Comparison of ENCODE assay signal across 11 cellular contexts in genomic region chr17:78889525-78889924, GRCh38. TPM values are rescaled to one million over a fixed set of nuclear protein-coding genes. Genes with fewer than 3 reads are reported as not detected.
A peak's percentile ranks its signal among the peaks of the same experiment; 100 is the strongest.
DNase-seq lines count a peak whose midpoint lies in the region; ATAC-seq, FAIRE-seq and TF ChIP-seq lines count a peak whose summit lies in the region.
"Had no signal": no experiment of that assay in that cellular context is flagged by ENCODE, and none has a peak within 500 bp of the region (broad histone marks: within the 10 kb centered on the region; RNA-seq: fewer than 3 reads in every experiment).

No MANE protein-coding gene starts in this region.

- H3K4me3 ChIP-seq in BE2C (ENCODE audit: low read depth, low read length): no peak overlapping the region
- H3K4me3 ChIP-seq: pancreas had no signal

- FAIRE-seq in GM12892 (lab: Jason Lieb, UNC): peak; percentile 73
- FAIRE-seq: frontal cortex, H54, pancreas had no signal

- peak overlapping the region; percentile 58 for H3K27ac Mint-ChIP-seq in activated T-helper 17 cell treated with anti-CD3 and anti-CD28 coated beads, Interleukin-2, amount 50 U/mL, for 72 hours
- H3K27ac Mint-ChIP-seq in osteocyte (ENCODE audit: unreplicated experiment): peak overlapping the region; percentile 15

- no peaks in the 10 kb centered on the region for H3K9me3 Mint-ChIP-seq in activated T-helper 17 cell treated with anti-CD3 and anti-CD28 coated beads, Interleukin-2, amount 50 U/mL, for 72 hours
- no peaks in the 10 kb centered on the region for H3K9me3 Mint-ChIP-seq in osteocyte (ENCODE audit: unreplicated experiment)

- DNase-seq in GM12892 (ENCODE audit: insufficient read length) (no peak), osteocyte (ENCODE audit: extremely low spot score, unreplicated experiment) (no peak), foreskin melanocyte (no peak), BE2C (no peak)
- DNase-seq in central memory CD4-positive, alpha-beta T cell: no peak
- DNase-seq in activated effector memory CD4-positive, alpha-beta T cell treated with anti-CD3 and anti-CD28 coated beads, Interleukin-2, amount 50 U/mL, for 16 hours: no peak
- DNase-seq: pancreas had no signal

- peak overlapping the region; percentile 45 for H3K4me3 Mint-ChIP-seq in activated T-helper 17 cell treated with anti-CD3 and anti-CD28 coated beads, Interleukin-2, amount 50 U/mL, for 72 hours
- no peak overlapping the region for H3K4me3 Mint-ChIP-seq in osteocyte (ENCODE audit: unreplicated experiment)

- ATAC-seq in HG03354 (IDR thresholded peaks at IDR 0.05; ENCODE audit: poor library complexity, severe bottlenecking, unreplicated experiment): peak; percentile 59
- peak; percentile 76 for ATAC-seq in activated T-helper 17 cell treated with anti-CD3 and anti-CD28 coated beads, Interleukin-2, amount 50 U/mL, for 72 hours (replicated peaks)

- TF ChIP-seq CTCF in osteocyte (IDR thresholded peaks at IDR 0.05): no peak
- no peak for TF ChIP-seq CTCF in BE2C (IDR thresholded peaks at IDR 0.05; ENCODE audit: low read depth, low read length)

- peaks cover 9% of the 10 kb centered on the region for H3K4me1 Mint-ChIP-seq in activated T-helper 17 cell treated with anti-CD3 and anti-CD28 coated beads, Interleukin-2, amount 50 U/mL, for 72 hours
- H3K4me1 Mint-ChIP-seq in osteocyte (ENCODE audit: unreplicated experiment): peaks cover 62% of the 10 kb centered on the region

- no peak for TF ChIP-seq POLR2A in GM12892 (IDR thresholded peaks at IDR 0.05; ENCODE audit: low read depth, low read length)

- peaks cover 20% of the 10 kb centered on the region for H3K4me1 ChIP-seq in BE2C

- H3K36me3 Mint-ChIP-seq in activated T-helper 17 cell treated with anti-CD3 and anti-CD28 coated beads, Interleukin-2, amount 50 U/mL, for 72 hours (ENCODE audit: low read depth): no peaks in the 10 kb centered on the region
- H3K36me3 Mint-ChIP-seq in osteocyte (ENCODE audit: unreplicated experiment): peaks cover 29% of the 10 kb centered on the region

- H3K27me3 Mint-ChIP-seq in activated T-helper 17 cell treated with anti-CD3 and anti-CD28 coated beads, Interleukin-2, amount 50 U/mL, for 72 hours: peaks cover 5% of the 10 kb centered on the region
- no peaks in the 10 kb centered on the region for H3K27me3 Mint-ChIP-seq in osteocyte (ENCODE audit: unreplicated experiment)

- no peaks in the 10 kb centered on the region for H3K27me3 ChIP-seq in BE2C
- H3K27me3 ChIP-seq: pancreas had no signal

- H3K36me3 ChIP-seq in BE2C: no peaks in the 10 kb centered on the region
- H3K36me3 ChIP-seq: pancreas had no signal

- no peaks in the 10 kb centered on the region for H3K9me3 ChIP-seq in BE2C
- H3K9me3 ChIP-seq: pancreas had no signal

RNA-seq across cellular contexts. Expression of gene CEP295NL, which starts 13.5 kb away (rescaled TPM):
- not detected for polyA plus RNA-seq in GM12892 (2012; ENCODE audit: missing spikeins)
- not detected for total RNA-seq in activated T-helper 17 cell treated with anti-CD3 and anti-CD28 coated beads, Interleukin-2, amount 50 U/mL, for 72 hours
- 7.3 and 9.2 TPM in 2 replicates for total RNA-seq in osteocyte
- polyA plus RNA-seq in BE2C (2012; ENCODE audit: insufficient read depth, insufficient read length, low read depth): 0.62 TPM

RNA-seq across cellular contexts. Expression of gene TIMP2, which starts 35.7 kb away (rescaled TPM):
- polyA plus RNA-seq in GM12892 (2012; ENCODE audit: missing spikeins): not detected
- under 1 TPM; 0.74 to 0.86 TPM for total RNA-seq in activated T-helper 17 cell treated with anti-CD3 and anti-CD28 coated beads, Interleukin-2, amount 50 U/mL, for 72 hours
- 1,096 and 1,211 TPM in 2 replicates for total RNA-seq in osteocyte
- 93.4 TPM for polyA plus RNA-seq in BE2C (2012; ENCODE audit: insufficient read depth, insufficient read length, low read depth)

RNA-seq across cellular contexts. Expression of gene USP36, which starts 48.9 kb away (rescaled TPM):
- 38.1 TPM for polyA plus RNA-seq in GM12892 (2012; ENCODE audit: missing spikeins)
- total RNA-seq in activated T-helper 17 cell treated with anti-CD3 and anti-CD28 coated beads, Interleukin-2, amount 50 U/mL, for 72 hours: 100 to 1,000 TPM in 1 of 2 donors, 10 to 100 TPM in 1; 95.3 to 139 TPM
- total RNA-seq in osteocyte: 56.2 and 66.7 TPM in 2 replicates
- polyA plus RNA-seq in BE2C (2012; ENCODE audit: insufficient read depth, insufficient read length, low read depth): 110 TPM

Comparison
In these comparisons a context has a peak if more than half of its experiments do, and no peak if none do; other contexts are left out.
1. RNA of gene TIMP2, which starts 35.7 kb away (total RNA-seq): 1,096 to 1,211 TPM in osteocyte; 0.74 to 0.86 TPM in activated T-helper 17 cell treated with anti-CD3 and anti-CD28 coated beads, Interleukin-2, amount 50 U/mL, for 72 hours; every median in the first group is over 100 times any median in the second.